In genomic region chr2:183038341-183039300, GRCh38 we compare ENCODE assay signal across 2 cellular contexts.
TF ChIP-seq lines count a peak whose summit lies in the region.

A gene with protein sequence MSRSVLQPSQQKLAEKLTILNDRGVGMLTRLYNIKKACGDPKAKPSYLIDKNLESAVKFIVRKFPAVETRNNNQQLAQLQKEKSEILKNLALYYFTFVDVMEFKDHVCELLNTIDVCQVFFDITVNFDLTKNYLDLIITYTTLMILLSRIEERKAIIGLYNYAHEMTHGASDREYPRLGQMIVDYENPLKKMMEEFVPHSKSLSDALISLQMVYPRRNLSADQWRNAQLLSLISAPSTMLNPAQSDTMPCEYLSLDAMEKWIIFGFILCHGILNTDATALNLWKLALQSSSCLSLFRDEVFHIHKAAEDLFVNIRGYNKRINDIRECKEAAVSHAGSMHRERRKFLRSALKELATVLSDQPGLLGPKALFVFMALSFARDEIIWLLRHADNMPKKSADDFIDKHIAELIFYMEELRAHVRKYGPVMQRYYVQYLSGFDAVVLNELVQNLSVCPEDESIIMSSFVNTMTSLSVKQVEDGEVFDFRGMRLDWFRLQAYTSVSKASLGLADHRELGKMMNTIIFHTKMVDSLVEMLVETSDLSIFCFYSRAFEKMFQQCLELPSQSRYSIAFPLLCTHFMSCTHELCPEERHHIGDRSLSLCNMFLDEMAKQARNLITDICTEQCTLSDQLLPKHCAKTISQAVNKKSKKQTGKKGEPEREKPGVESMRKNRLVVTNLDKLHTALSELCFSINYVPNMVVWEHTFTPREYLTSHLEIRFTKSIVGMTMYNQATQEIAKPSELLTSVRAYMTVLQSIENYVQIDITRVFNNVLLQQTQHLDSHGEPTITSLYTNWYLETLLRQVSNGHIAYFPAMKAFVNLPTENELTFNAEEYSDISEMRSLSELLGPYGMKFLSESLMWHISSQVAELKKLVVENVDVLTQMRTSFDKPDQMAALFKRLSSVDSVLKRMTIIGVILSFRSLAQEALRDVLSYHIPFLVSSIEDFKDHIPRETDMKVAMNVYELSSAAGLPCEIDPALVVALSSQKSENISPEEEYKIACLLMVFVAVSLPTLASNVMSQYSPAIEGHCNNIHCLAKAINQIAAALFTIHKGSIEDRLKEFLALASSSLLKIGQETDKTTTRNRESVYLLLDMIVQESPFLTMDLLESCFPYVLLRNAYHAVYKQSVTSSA (minus strand): TSS chr2:183038457. CDS start chr2:183038099, 358 bp downstream.

TF ChIP-seq in A549, 52 proteins besides CTCF, POLR2A, EP300 and RAD21:
- peak; percentile 7 to 71; a peak in 3 of 5 replicates for TF ChIP-seq JUN (IDR thresholded peaks at IDR 0.05)
- TF ChIP-seq EHF (CRISPR knock-in tag; IDR thresholded peaks at IDR 0.05): no peak
- TF ChIP-seq, protein P1, sequence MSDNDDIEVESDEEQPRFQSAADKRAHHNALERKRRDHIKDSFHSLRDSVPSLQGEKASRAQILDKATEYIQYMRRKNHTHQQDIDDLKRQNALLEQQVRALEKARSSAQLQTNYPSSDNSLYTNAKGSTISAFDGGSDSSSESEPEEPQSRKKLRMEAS (IDR thresholded peaks at IDR 0.05): peak; percentile 46
- TF ChIP-seq SMC3 (IDR thresholded peaks at IDR 0.05): peak; percentile 53
- TF ChIP-seq, protein P2, sequence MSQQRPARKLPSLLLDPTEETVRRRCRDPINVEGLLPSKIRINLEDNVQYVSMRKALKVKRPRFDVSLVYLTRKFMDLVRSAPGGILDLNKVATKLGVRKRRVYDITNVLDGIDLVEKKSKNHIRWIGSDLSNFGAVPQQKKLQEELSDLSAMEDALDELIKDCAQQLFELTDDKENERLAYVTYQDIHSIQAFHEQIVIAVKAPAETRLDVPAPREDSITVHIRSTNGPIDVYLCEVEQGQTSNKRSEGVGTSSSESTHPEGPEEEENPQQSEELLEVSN (IDR thresholded peaks at IDR 0.05; ENCODE audit: borderline replicate concordance, low read depth): peak; percentile 29; the same call in 1 of the 2 replicates

TF ChIP-seq in HepG2, 621 proteins besides CTCF, POLR2A, EP300 and RAD21 (continues in another document):
- TF ChIP-seq ASH2L (IDR thresholded peaks at IDR 0.05; ENCODE audit: insufficient read length, low read depth, low read length): peak; percentile 87
- TF ChIP-seq ZNF839 (CRISPR knock-in tag; IDR thresholded peaks at IDR 0.05; ENCODE audit: borderline replicate concordance): no peak; the same call in 1 of the 2 replicates
- no peak for TF ChIP-seq PLSCR1 (CRISPR knock-in tag; IDR thresholded peaks at IDR 0.05; ENCODE audit: borderline replicate concordance)
- peak; percentile 66 for TF ChIP-seq HNRNPLL (IDR thresholded peaks at IDR 0.05; ENCODE audit: low read depth, low read length, poor library complexity, severe bottlenecking)
- TF ChIP-seq ZNF510 (CRISPR knock-in tag; IDR thresholded peaks at IDR 0.05; ENCODE audit: low read depth): peak; percentile 81; the same call in 1 of the 2 replicates
- TF ChIP-seq ZFAT (CRISPR knock-in tag; conservative IDR thresholded peaks at IDR 0.05): peak; percentile 86; the same call in 1 of the 2 replicates
- TF ChIP-seq KLF15 (CRISPR knock-in tag; IDR thresholded peaks at IDR 0.05; ENCODE audit: borderline replicate concordance): peak; percentile 51; the same call in 1 of the 2 replicates
- no peak for TF ChIP-seq GATAD1 (CRISPR knock-in tag; IDR thresholded peaks at IDR 0.05)
- TF ChIP-seq, protein P3, sequence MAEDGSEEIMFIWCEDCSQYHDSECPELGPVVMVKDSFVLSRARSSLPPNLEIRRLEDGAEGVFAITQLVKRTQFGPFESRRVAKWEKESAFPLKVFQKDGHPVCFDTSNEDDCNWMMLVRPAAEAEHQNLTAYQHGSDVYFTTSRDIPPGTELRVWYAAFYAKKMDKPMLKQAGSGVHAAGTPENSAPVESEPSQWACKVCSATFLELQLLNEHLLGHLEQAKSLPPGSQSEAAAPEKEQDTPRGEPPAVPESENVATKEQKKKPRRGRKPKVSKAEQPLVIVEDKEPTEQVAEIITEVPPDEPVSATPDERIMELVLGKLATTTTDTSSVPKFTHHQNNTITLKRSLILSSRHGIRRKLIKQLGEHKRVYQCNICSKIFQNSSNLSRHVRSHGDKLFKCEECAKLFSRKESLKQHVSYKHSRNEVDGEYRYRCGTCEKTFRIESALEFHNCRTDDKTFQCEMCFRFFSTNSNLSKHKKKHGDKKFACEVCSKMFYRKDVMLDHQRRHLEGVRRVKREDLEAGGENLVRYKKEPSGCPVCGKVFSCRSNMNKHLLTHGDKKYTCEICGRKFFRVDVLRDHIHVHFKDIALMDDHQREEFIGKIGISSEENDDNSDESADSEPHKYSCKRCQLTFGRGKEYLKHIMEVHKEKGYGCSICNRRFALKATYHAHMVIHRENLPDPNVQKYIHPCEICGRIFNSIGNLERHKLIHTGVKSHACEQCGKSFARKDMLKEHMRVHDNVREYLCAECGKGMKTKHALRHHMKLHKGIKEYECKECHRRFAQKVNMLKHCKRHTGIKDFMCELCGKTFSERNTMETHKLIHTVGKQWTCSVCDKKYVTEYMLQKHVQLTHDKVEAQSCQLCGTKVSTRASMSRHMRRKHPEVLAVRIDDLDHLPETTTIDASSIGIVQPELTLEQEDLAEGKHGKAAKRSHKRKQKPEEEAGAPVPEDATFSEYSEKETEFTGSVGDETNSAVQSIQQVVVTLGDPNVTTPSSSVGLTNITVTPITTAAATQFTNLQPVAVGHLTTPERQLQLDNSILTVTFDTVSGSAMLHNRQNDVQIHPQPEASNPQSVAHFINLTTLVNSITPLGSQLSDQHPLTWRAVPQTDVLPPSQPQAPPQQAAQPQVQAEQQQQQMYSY (CRISPR knock-in tag; IDR thresholded peaks at IDR 0.05): peak; percentile 68; the same call in 1 of the 2 replicates
- TF ChIP-seq ZNF564 (CRISPR knock-in tag; IDR thresholded peaks at IDR 0.05): peak; percentile 12; the same call in 1 of the 2 replicates
- TF ChIP-seq STAG1 (CRISPR knock-in tag; IDR thresholded peaks at IDR 0.05): peak; percentile 50
- no peak for TF ChIP-seq HNRNPH1 (optimal IDR thresholded peaks at IDR 0.05; ENCODE audit: low read depth, low read length)
- no peak for TF ChIP-seq KLF11 (CRISPR knock-in tag; IDR thresholded peaks at IDR 0.05)
- no peak for TF ChIP-seq FOXK2 (IDR thresholded peaks at IDR 0.05)
- no peak for TF ChIP-seq KAT8 (CRISPR knock-in tag; IDR thresholded peaks at IDR 0.05)
- peak; percentile 47; the same call in 1 of the 2 replicates for TF ChIP-seq ZNF674 (CRISPR knock-in tag; IDR thresholded peaks at IDR 0.05; ENCODE audit: low read depth)
- TF ChIP-seq ZNF800 (CRISPR knock-in tag; IDR thresholded peaks at IDR 0.05): peak; percentile 82; the same call in 1 of the 2 replicates
- TF ChIP-seq, protein P4, sequence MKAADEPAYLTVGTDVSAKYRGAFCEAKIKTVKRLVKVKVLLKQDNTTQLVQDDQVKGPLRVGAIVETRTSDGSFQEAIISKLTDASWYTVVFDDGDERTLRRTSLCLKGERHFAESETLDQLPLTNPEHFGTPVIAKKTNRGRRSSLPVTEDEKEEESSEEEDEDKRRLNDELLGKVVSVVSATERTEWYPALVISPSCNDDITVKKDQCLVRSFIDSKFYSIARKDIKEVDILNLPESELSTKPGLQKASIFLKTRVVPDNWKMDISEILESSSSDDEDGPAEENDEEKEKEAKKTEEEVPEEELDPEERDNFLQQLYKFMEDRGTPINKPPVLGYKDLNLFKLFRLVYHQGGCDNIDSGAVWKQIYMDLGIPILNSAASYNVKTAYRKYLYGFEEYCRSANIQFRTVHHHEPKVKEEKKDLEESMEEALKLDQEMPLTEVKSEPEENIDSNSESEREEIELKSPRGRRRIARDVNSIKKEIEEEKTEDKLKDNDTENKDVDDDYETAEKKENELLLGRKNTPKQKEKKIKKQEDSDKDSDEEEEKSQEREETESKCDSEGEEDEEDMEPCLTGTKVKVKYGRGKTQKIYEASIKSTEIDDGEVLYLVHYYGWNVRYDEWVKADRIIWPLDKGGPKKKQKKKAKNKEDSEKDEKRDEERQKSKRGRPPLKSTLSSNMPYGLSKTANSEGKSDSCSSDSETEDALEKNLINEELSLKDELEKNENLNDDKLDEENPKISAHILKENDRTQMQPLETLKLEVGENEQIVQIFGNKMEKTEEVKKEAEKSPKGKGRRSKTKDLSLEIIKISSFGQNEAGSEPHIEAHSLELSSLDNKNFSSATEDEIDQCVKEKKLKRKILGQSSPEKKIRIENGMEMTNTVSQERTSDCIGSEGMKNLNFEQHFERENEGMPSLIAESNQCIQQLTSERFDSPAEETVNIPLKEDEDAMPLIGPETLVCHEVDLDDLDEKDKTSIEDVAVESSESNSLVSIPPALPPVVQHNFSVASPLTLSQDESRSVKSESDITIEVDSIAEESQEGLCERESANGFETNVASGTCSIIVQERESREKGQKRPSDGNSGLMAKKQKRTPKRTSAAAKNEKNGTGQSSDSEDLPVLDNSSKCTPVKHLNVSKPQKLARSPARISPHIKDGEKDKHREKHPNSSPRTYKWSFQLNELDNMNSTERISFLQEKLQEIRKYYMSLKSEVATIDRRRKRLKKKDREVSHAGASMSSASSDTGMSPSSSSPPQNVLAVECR (CRISPR knock-in tag; IDR thresholded peaks at IDR 0.05; ENCODE audit: borderline replicate concordance): peak; percentile 84; the same call in 1 of the 2 replicates
- TF ChIP-seq ZBTB44 (CRISPR knock-in tag; IDR thresholded peaks at IDR 0.05): no peak
- peak; percentile 46; the same call in 1 of the 2 replicates for TF ChIP-seq MTERF4 (CRISPR knock-in tag; IDR thresholded peaks at IDR 0.05)
- TF ChIP-seq ZNF678 (CRISPR knock-in tag; IDR thresholded peaks at IDR 0.05): no peak
- TF ChIP-seq ZNF136 (CRISPR knock-in tag; IDR thresholded peaks at IDR 0.05; ENCODE audit: low read depth): no peak
- no peak for TF ChIP-seq THRA (CRISPR knock-in tag; IDR thresholded peaks at IDR 0.05; ENCODE audit: borderline replicate concordance)
- no peak for TF ChIP-seq CHD2 (IDR thresholded peaks at IDR 0.05; ENCODE audit: low read depth, low read length)
- 0 out of 2 replicates have a peak, but pooled peaks have one; percentile 37 for TF ChIP-seq ZNF101 (CRISPR knock-in tag; IDR thresholded peaks at IDR 0.05; ENCODE audit: borderline replicate concordance, low read depth)
- TF ChIP-seq SRF (IDR thresholded peaks at IDR 0.05; ENCODE audit: low read depth, low read length): no peak
- TF ChIP-seq PHF8 (CRISPR knock-in tag; IDR thresholded peaks at IDR 0.05): no peak; the same call in 1 of the 2 replicates
- peak; percentile 61; the same call in 1 of the 2 replicates for TF ChIP-seq RNF2 (conservative IDR thresholded peaks at IDR 0.05; ENCODE audit: low read depth)
